Comparison of ENCODE assay signal across 21 cellular contexts in the genomic region with DNA sequence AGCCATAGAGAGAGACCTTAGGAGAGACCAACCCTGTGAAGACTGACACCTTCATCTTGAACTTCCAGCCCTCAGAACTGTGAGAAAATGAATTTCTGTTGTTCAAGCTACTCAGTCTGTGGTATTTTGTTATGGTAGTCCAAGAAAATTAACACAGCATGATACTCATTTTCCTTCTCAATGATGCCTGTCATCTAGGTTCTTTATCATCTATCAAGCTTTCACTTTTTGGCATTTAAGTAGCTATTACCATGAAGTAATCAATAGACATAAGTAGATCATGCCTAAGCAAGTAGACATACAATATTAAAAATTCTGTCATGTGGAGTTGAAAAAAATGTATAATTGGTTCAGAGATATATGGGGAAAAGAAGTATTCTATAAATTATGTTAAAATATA.
"Had no signal": no experiment of that assay in that cellular context is flagged by ENCODE, and none has a peak within 500 bp of the region (broad histone marks: within the 10 kb centered on the region; RNA-seq: fewer than 3 reads in every experiment).

No MANE protein-coding gene starts in this region.

- FAIRE-seq: HepG2 had no signal

- H3K4me2 ChIP-seq: PC-9 had no signal

- H3K36me3 ChIP-seq: MG63, Peyer's patch, SJCRH30 had no signal

- ATAC-seq: HepG2, Right ventricle myocardium inferior, SK-N-SH treated with all-trans-retinoic acid at 6 μM for 48 hours had no signal

- DNase-seq: IMR-90, Karpas-422, KG1, MG63, NCI-H1092, NCI-H1105 treated with DMSO at 0.1 percent for 48 hours, NCI-H1417 treated with DMSO at 0.1 percent for 48 hours, NCI-H187, NCI-H2029, NCI-H2081 treated with DMSO at 0.1 percent for 48 hours, NCI-H2171, NCI-H524, NCI-H526 treated with DMSO at 0.1 percent for 48 hours, NCI-H774, PC-9, Peyer's patch, SHP77 treated with DMSO at 0.1 percent for 48 hours, SJCRH30 had no signal

- H2AFZ ChIP-seq: PC-9 had no signal

- H3K27ac ChIP-seq: PC-9, Peyer's patch, SJCRH30 had no signal

- H3K4me3 ChIP-seq: MG63, PC-9, Peyer's patch, SJCRH30 had no signal

- H3K4me1 ChIP-seq: Peyer's patch, SJCRH30 had no signal

- H3K9me3 ChIP-seq: MG63, Peyer's patch, SJCRH30 had no signal

- H3K27me3 ChIP-seq: MG63, Peyer's patch, SJCRH30 had no signal
